Comparison of ENCODE assay signal across 7 cellular contexts in genomic region chr2:21790311-21790710, GRCh38.
DNase-seq lines count a peak whose midpoint lies in the region; ATAC-seq and TF ChIP-seq lines count a peak whose summit lies in the region.
"Not testable (repeated sequence)": the region's sequence is repeated elsewhere in the genome, so short reads cannot be mapped to it uniquely, and the experiment has no call there.

No MANE protein-coding gene starts in this region.

- not testable (repeated sequence) for TF ChIP-seq CTCF in DND-41 (IDR thresholded peaks at IDR 0.05; ENCODE audit: borderline replicate concordance, extremely low read depth, low read length, poor library complexity, severe bottlenecking); MCF 10A (IDR thresholded peaks at IDR 0.05; ENCODE audit: unreplicated experiment)

- H3K4me1 ChIP-seq in DND-41 (ENCODE audit: insufficient read depth, low read length) = not testable (repeated sequence)

- CTCF ChIA-PET in MCF 10A (lab: Yijun Ruan, JAX) = not testable (repeated sequence)

- not testable (repeated sequence) for H3K4me2 ChIP-seq in DND-41 (ENCODE audit: insufficient read depth, low read length)

- not testable (repeated sequence) for H3K9me3 ChIP-seq in DND-41 (ENCODE audit: insufficient read depth, low read length, severe bottlenecking)

- ATAC-seq in DND-41 (ENCODE audit: insufficient read depth, low read depth) = not testable (repeated sequence)

- H3K27me3 Mint-ChIP-seq in MCF 10A (ENCODE audit: insufficient read depth, unreplicated experiment) = peaks cover 11% of the 10 kb centered on the region

- peaks cover 16% of the 10 kb centered on the region for H3K9me3 Mint-ChIP-seq in MCF 10A (ENCODE audit: unreplicated experiment)

- not testable (repeated sequence) for H2AFZ ChIP-seq in DND-41 (ENCODE audit: low read depth, low read length)

- not testable (repeated sequence) for H4K20me1 ChIP-seq in DND-41 (ENCODE audit: insufficient read depth, low read length)

- BruUV-seq in MCF 10A (replicated peaks; lab: Mats Ljungman, UMichigan) = not testable (repeated sequence)

- DNase-seq in DND-41 (peak; percentile 11), EL (peak; percentile 54), H4 (ENCODE audit: low spot score) (peak; percentile 7), LHCN-M2 (ENCODE audit: low read depth) (peak; percentile 12), MCF 10A (ENCODE audit: unreplicated experiment) (peak; percentile 12), fibroblast of peridontal ligament (ENCODE audit: extremely low read depth) (peak; percentile 17), myocyte (ENCODE audit: low read depth) (peak; percentile 11)

- H3K27ac Mint-ChIP-seq in MCF 10A (ENCODE audit: low read depth, unreplicated experiment) = not testable (repeated sequence)

- not testable (repeated sequence) for H3K4me3 ChIP-seq in DND-41 (ENCODE audit: low read depth in 1 of 2, low read length in 2 of 2)

- not testable (repeated sequence) for H3K36me3 ChIP-seq in DND-41 (ENCODE audit: insufficient read depth, low read length)

- not testable (repeated sequence) for H3K27me3 ChIP-seq in DND-41 (ENCODE audit: insufficient read depth, low read length, poor library complexity)

- POLR2A ChIA-PET in MCF 10A (lab: Yijun Ruan, JAX) = interaction anchor here (0.7 kb wide), 1 partner anchor 20 kb away, joined by 3 read pairs; no protein-coding TSS in a partner anchor

- not testable (repeated sequence) for H3K79me2 ChIP-seq in DND-41 (ENCODE audit: insufficient read depth, low read length)

- not testable (repeated sequence) for H3K4me3 Mint-ChIP-seq in MCF 10A (ENCODE audit: unreplicated experiment)

- not testable (repeated sequence) for H3K36me3 Mint-ChIP-seq in MCF 10A (ENCODE audit: insufficient read depth, unreplicated experiment)

- not testable (repeated sequence) for H3K9ac ChIP-seq in DND-41 (ENCODE audit: low read depth, low read length)

- not testable (repeated sequence) for H3K27ac ChIP-seq in DND-41 (ENCODE audit: low read length)

- intact Hi-C loops in MCF 10A (cut with micrococcal nuclease) = not testable (repeated sequence)

- not testable (repeated sequence) for H3K4me1 Mint-ChIP-seq in MCF 10A (ENCODE audit: insufficient read depth, unreplicated experiment)
